Comparison of ENCODE assay signal across 7 cellular contexts in the genomic region with DNA sequence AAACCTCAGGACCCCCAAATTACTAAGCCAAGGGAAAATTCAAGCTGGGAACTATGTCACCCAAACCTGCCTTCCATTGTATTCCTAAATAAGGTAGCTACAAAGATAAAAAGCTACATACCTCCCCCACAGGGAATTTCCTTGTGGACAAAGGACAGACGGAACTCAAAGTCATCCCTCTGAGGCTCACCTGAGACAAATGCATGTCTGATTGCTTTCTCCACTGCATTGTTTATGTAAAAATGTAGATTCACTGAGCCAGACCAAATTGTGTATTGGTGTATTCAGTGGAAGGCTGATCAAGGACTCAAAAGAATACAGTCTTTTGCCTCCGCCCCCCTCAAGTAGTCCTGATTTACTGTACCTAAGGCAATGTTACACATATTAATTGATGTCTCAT.
DNase-seq lines count a peak whose midpoint lies in the region; ATAC-seq, FAIRE-seq and TF ChIP-seq lines count a peak whose summit lies in the region.
"Not testable (repeated sequence)": the region's sequence is repeated elsewhere in the genome, so short reads cannot be mapped to it uniquely, and the experiment has no call there.

No MANE protein-coding gene starts in this region.

- peak overlapping the region; percentile 61 for H3K27ac ChIP-seq in GM23338 (ENCODE audit: low read depth)
- H3K27ac ChIP-seq in HUES64 (ENCODE audit: low read depth, low read length), result peak overlapping the region; percentile 15; the same call in 1 of the 2 replicates
- not testable (repeated sequence) for H3K27ac ChIP-seq in H1 (ENCODE audit: low read depth, low read length)
- H3K27ac ChIP-seq in trophoblast cell (ENCODE audit: low read depth, low read length), result peak overlapping the region; percentile 53

- not testable (repeated sequence) for H3K23me2 ChIP-seq in H1 (ENCODE audit: low read depth, low read length)

- H3K27me3 ChIP-seq in GM23338 (ENCODE audit: insufficient read depth); HUES64 (ENCODE audit: insufficient read depth, low read length); H1 (replicated peaks in 1 of 4; ENCODE audit: control insufficient read depth in 3 of 4, extremely low read depth in 1 of 4, insufficient read depth in 3 of 4, low read length in 3 of 4); trophoblast cell (ENCODE audit: insufficient read depth, low read length): not testable (repeated sequence)

- FAIRE-seq in HTR-8/SVneo (lab: Jason Lieb, UNC), result peak; percentile 51
- not testable (repeated sequence) for FAIRE-seq in H1 (lab: Jason Lieb, UNC)

- H3K9ac ChIP-seq in HUES64 (ENCODE audit: low read depth, low read length), result 0 out of 2 replicates have a peak overlapping the region, but pooled peaks have one; percentile 37
- H3K9ac ChIP-seq in H1 (replicated peaks in 1 of 4; ENCODE audit: extremely low read depth in 1 of 4, low read depth in 3 of 4, low read length in 3 of 4); trophoblast cell (ENCODE audit: low read length): not testable (repeated sequence)

- H4K20me1 ChIP-seq in GM23338 (replicated peaks; ENCODE audit: insufficient read depth); H1 (replicated peaks in 1 of 2; ENCODE audit: control insufficient read depth in 1 of 2, insufficient read depth in 2 of 2, low read length in 2 of 2): not testable (repeated sequence)

- POLR2A ChIA-PET in H1 (lab: Charles Lee; ENCODE audit: partially characterized antibody), result not testable (repeated sequence)

- not testable (repeated sequence) for H3K14ac ChIP-seq in H1 (ENCODE audit: insufficient read length); trophoblast cell (ENCODE audit: low read length)

- not testable (repeated sequence) for H2AK5ac ChIP-seq in H1 (ENCODE audit: low read depth, low read length); trophoblast cell (ENCODE audit: low read length)

- peaks cover 14% of the 10 kb centered on the region for H3K4me1 Mint-ChIP-seq in GM23338

- not testable (repeated sequence) for H3K79me2 ChIP-seq in GM23338 (replicated peaks; ENCODE audit: insufficient read depth); H1 (ENCODE audit: control insufficient read depth in 1 of 2, insufficient read depth in 2 of 2, low read length in 2 of 2); trophoblast cell (ENCODE audit: control insufficient read depth, insufficient read depth, low read length, poor library complexity)

- CTCF ChIA-PET in H1 (lab: Charles Lee; ENCODE audit: partially characterized antibody), result not testable (repeated sequence)

- not testable (repeated sequence) for H3K23ac ChIP-seq in H1 (ENCODE audit: insufficient read length); trophoblast cell (ENCODE audit: low read length)

- peak overlapping the region; percentile 93 for H3K27ac Mint-ChIP-seq in GM23338

- not testable (repeated sequence) for H3K4ac ChIP-seq in H1 (replicated peaks; ENCODE audit: insufficient read length, low read depth, low read length); trophoblast cell (ENCODE audit: low read depth, low read length)

- not testable (repeated sequence) for TF ChIP-seq RAD21 in H1 (IDR thresholded peaks at IDR 0.05 in 1 of 2, conservative IDR thresholded peaks at IDR 0.05 in 1 of 2; ENCODE audit: low read depth in 2 of 2, low read length in 2 of 2)

- not testable (repeated sequence) for H3K4me3 ChIP-seq in GM23338; HUES64 (ENCODE audit: low read length); H1 (ENCODE audit: extremely low read depth in 1 of 4, insufficient read depth in 2 of 4, low read depth in 3 of 4, low read length in 4 of 4); trophoblast cell (ENCODE audit: low read depth, low read length)

- not testable (repeated sequence) for H2BK120ac ChIP-seq in H1 (replicated peaks; ENCODE audit: low read depth, low read length)
- H2BK120ac ChIP-seq in trophoblast cell (ENCODE audit: insufficient read depth, low read length, poor library complexity), result peak overlapping the region; percentile 51

- peak; percentile 72 for ATAC-seq in GM23338

- DNase-seq in GM23338 (ENCODE audit: low spot score), result peak; percentile 80
- DNase-seq in HTR-8/SVneo (ENCODE audit: insufficient read length, low spot score); trophoblast cell: not testable (repeated sequence)
- DNase-seq in H1 (ENCODE audit: low read depth in 1 of 2, low spot score in 2 of 2), result peak in 1 of 2 experiments; percentile 31
- peak; percentile 74 for DNase-seq in iPS DF 19.7 (ENCODE audit: low read depth, low spot score)
- DNase-seq in iPS-NIHi11 (ENCODE audit: low spot score), result peak; percentile 7

- not testable (repeated sequence) for H2BK20ac ChIP-seq in H1 (ENCODE audit: low read length)

- H2BK5ac ChIP-seq in H1 (ENCODE audit: low read depth, low read length), result not testable (repeated sequence)
- peak overlapping the region; percentile 21 for H2BK5ac ChIP-seq in trophoblast cell (ENCODE audit: low read depth, low read length, poor library complexity)

- H4K5ac ChIP-seq in H1 (ENCODE audit: insufficient read length, low read depth, low read length), result not testable (repeated sequence)

- H2BK15ac ChIP-seq in H1 (ENCODE audit: low read length), result not testable (repeated sequence)

- not testable (repeated sequence) for H3K9me2 ChIP-seq in GM23338 (ENCODE audit: insufficient read depth)

- not testable (repeated sequence) for H3K79me1 ChIP-seq in H1 (ENCODE audit: low read depth, low read length); trophoblast cell (ENCODE audit: low read length)

- TF ChIP-seq EP300 in H1 (IDR thresholded peaks at IDR 0.05; ENCODE audit: borderline replicate concordance in 1 of 2, low read depth in 2 of 2, low read length in 2 of 2), result not testable (repeated sequence)

- H3K9me3 ChIP-seq in HUES64 (ENCODE audit: insufficient read depth, low read depth, low read length); H1 (ENCODE audit: insufficient read depth in 2 of 2, low read depth in 1 of 2, low read length in 1 of 2); trophoblast cell (ENCODE audit: insufficient read depth, low read depth, low read length): not testable (repeated sequence)

- TF ChIP-seq CTCF in GM23338 (conservative IDR thresholded peaks at IDR 0.05; ENCODE audit: low read depth in 2 of 2); H1 (IDR thresholded peaks at IDR 0.05; ENCODE audit: control extremely low read depth in 1 of 3, insufficient read depth in 1 of 3, low read depth in 1 of 3, low read length in 3 of 3): not testable (repeated sequence)

- H3K4me1 ChIP-seq in GM23338 (ENCODE audit: insufficient read depth); HUES64 (ENCODE audit: insufficient read depth, low read length); H1 (replicated peaks in 1 of 4; ENCODE audit: control insufficient read depth in 3 of 4, insufficient read depth in 4 of 4, low read length in 3 of 4); trophoblast cell (ENCODE audit: control insufficient read depth in 1 of 2, insufficient read depth in 2 of 2, low read length in 2 of 2): not testable (repeated sequence)

- not testable (repeated sequence) for H3K56ac ChIP-seq in H1 (replicated peaks; ENCODE audit: insufficient read length, low read depth, low read length)

- TF ChIP-seq POLR2A in H1 (IDR thresholded peaks at IDR 0.05; ENCODE audit: control extremely low read depth in 1 of 2, low read depth in 2 of 2, low read length in 2 of 2), result not testable (repeated sequence)

- H4K91ac ChIP-seq in H1 (replicated peaks; ENCODE audit: insufficient read length, low read length); trophoblast cell (ENCODE audit: low read depth, low read length): not testable (repeated sequence)

- H2AFZ ChIP-seq in GM23338; H1 (ENCODE audit: low read length); trophoblast cell (ENCODE audit: insufficient read depth, low read length, poor library complexity): not testable (repeated sequence)

- not testable (repeated sequence) for H4K8ac ChIP-seq in H1 (ENCODE audit: extremely low read depth, insufficient read depth, low read length); trophoblast cell (ENCODE audit: low read depth, low read length)

- not testable (repeated sequence) for H3F3A ChIP-seq in GM23338 (replicated peaks; ENCODE audit: low read depth)

- not testable (repeated sequence) for H3K27me3 Mint-ChIP-seq in GM23338 (ENCODE audit: insufficient read depth, low read depth, poor library complexity)

- H4K12ac ChIP-seq in trophoblast cell (ENCODE audit: low read depth, low read length), result not testable (repeated sequence)

- H3K36me3 Mint-ChIP-seq in GM23338 (ENCODE audit: low read depth), result not testable (repeated sequence)

- H2BK12ac ChIP-seq in H1 (ENCODE audit: low read depth, low read length); trophoblast cell (ENCODE audit: low read length): not testable (repeated sequence)

- not testable (repeated sequence) for H3K4me3 Mint-ChIP-seq in GM23338

- H3K18ac ChIP-seq in H1 (ENCODE audit: extremely low read depth, low read length); trophoblast cell (ENCODE audit: low read length): not testable (repeated sequence)

- not testable (repeated sequence) for H3K36me3 ChIP-seq in GM23338 (ENCODE audit: insufficient read depth); HUES64 (ENCODE audit: insufficient read depth, low read length); H1 (ENCODE audit: control insufficient read depth in 2 of 4, insufficient read depth in 4 of 4, low read length in 3 of 4); trophoblast cell (ENCODE audit: control insufficient read depth in 1 of 2, insufficient read depth in 2 of 2, low read length in 2 of 2)

- not testable (repeated sequence) for H3K4me2 ChIP-seq in GM23338; H1 (ENCODE audit: insufficient read depth in 1 of 2, low read depth in 2 of 2, low read length in 2 of 2); trophoblast cell (ENCODE audit: low read length)

- H3K9me3 Mint-ChIP-seq in GM23338, result not testable (repeated sequence)

- WGBS in HUES64, result 70% methylated on average over 2 of the region's 2 CpGs
- WGBS in H1 (ENCODE audit: extremely low coverage in 1 of 2, insufficient coverage in 1 of 2, insufficient read length in 1 of 2, insufficient replicate concordance in 2 of 2, low coverage in 1 of 2, low lambda C conversion rate in 2 of 2, missing lambda C conversion rate in 1 of 2), 2 experiments, result 52% methylated on average over 2 of the region's 2 CpGs; no CpG with 5 or more reads in 1 of the 2 experiments
- WGBS in trophoblast cell (ENCODE audit: extremely low coverage, insufficient coverage, insufficient read length), result no CpG with 5 or more reads among the region's 2 CpGs
